ENCODE assay signal across 9 cellular contexts in genomic region chr18:55779711-55780590, GRCh38.
DNase-seq lines count a peak whose midpoint lies in the region; ATAC-seq, FAIRE-seq and TF ChIP-seq lines count a peak whose summit lies in the region.
"Had no signal": no experiment of that assay in that cellular context is flagged by ENCODE, and none has a peak within 500 bp of the region (broad histone marks: within the 10 kb centered on the region; RNA-seq: fewer than 3 reads in every experiment).

No MANE protein-coding gene starts in this region.

- no peak for TF ChIP-seq EP300 in A549 (IDR thresholded peaks at IDR 0.05)

- no peak for FAIRE-seq in A549 (lab: Jason Lieb, UNC)
- FAIRE-seq: endometrium had no signal

- H3K4me3 ChIP-seq in A549 (peak overlapping the region; percentile 44), SJCRH30 (peak overlapping the region; percentile 61), uterus (peak overlapping the region; percentile 30 to 58)

- H3K9me3 ChIP-seq in A549 (no peaks in the 10 kb centered on the region), SJCRH30 (replicated peaks) (no peaks in the 10 kb centered on the region), uterus (no peaks in the 10 kb centered on the region)

- ATAC-seq in A549, result peak in 1 of 2 experiments; percentile 53; a peak in 2 of 6 replicates
- peak; percentile 67 for ATAC-seq in esophagus mucosa
- ATAC-seq in HG03469 (IDR thresholded peaks at IDR 0.05; ENCODE audit: unreplicated experiment), result no peak
- no peak for ATAC-seq in GM19328 (IDR thresholded peaks at IDR 0.05; ENCODE audit: unreplicated experiment)

- POLR2A ChIA-PET in A549 (lab: Yijun Ruan, JAX), result interaction anchor here (0.7 kb wide), 1 partner anchor 843 kb away, joined by 4 read pairs; no protein-coding TSS in a partner anchor

- intact Hi-C loops in uterus (cut with DNase I; ENCODE audit: low total_unique reads), result no loop called here

- CTCF ChIA-PET in A549 (lab: Yijun Ruan, JAX), result interaction anchor here (0.8 to 1.6 kb wide), 2 partner anchors 17 to 364 kb away, joined by 3 to 4 read pairs; no protein-coding TSS in a partner anchor

- 58% methylated on average over 32 of the region's 88 CpGs for WGBS in A549 (ENCODE audit: missing lambda C conversion rate)

- no peaks in the 10 kb centered on the region for H3K36me3 ChIP-seq in SJCRH30
- H3K36me3 ChIP-seq in uterus, result no peaks in the 10 kb centered on the region

- peak overlapping the region; percentile 35 to 72; a peak in 2 of 6 replicates for H3K27ac ChIP-seq in A549
- H3K27ac ChIP-seq in SJCRH30, result peak overlapping the region; percentile 70
- peak overlapping the region; percentile 79 to 86 for H3K27ac ChIP-seq in uterus

- TF ChIP-seq RAD21 in A549 (conservative IDR thresholded peaks at IDR 0.05 in 1 of 2, IDR thresholded peaks at IDR 0.05 in 1 of 2), result 0 out of 5 replicates have a peak, but pooled peaks of 1 of the 2 experiments have one; percentile 14

- DNase-seq in A549 (ENCODE audit: low read depth in 1 of 2, low spot score in 1 of 2) (peak in 1 of 2 experiments; percentile 7), GM13976 (ENCODE audit: low spot score) (peak; percentile 31), SJCRH30 (peak; percentile 40 to 55), myocyte (ENCODE audit: low read depth) (peak; percentile 63), uterus (peak; percentile 25 to 47)

- H3K4me1 ChIP-seq in A549 (0 out of 3 replicates have a peak, but pooled peaks cover 3% of the 10 kb centered on the region), SJCRH30 (peaks cover 3% of the 10 kb centered on the region; the same call in 1 of the 2 replicates), uterus (no peaks in the 10 kb centered on the region)

- TF ChIP-seq POLR2A in A549 (IDR thresholded peaks at IDR 0.05; ENCODE audit: low read length) (no peak), uterus (IDR thresholded peaks at IDR 0.05) (no peak)

- peak overlapping the region; percentile 72 for H3K4me2 ChIP-seq in A549

- no peak for TF ChIP-seq CTCF in A549 (IDR thresholded peaks at IDR 0.05)
- TF ChIP-seq CTCF in GM13976 (IDR thresholded peaks at IDR 0.05; ENCODE audit: borderline replicate concordance, control extremely low read depth, extremely low read depth, insufficient read depth, missing control alignments), result no peak
- TF ChIP-seq CTCF in uterus (IDR thresholded peaks at IDR 0.05), result peak in 3 of 4 experiments; percentile 33 to 63 (median 54)

- in situ Hi-C loops in GM13976 (cut with MboI; ENCODE audit: low sequenced_read_pairs, unreplicated experiment), result loop anchor here (25.0 kb wide), 1 partner anchor 368 kb away; no protein-coding TSS in a partner anchor

- no peaks in the 10 kb centered on the region for H3K27me3 ChIP-seq in SJCRH30
- no peaks in the 10 kb centered on the region for H3K27me3 ChIP-seq in uterus

TF ChIP-seq in A549, 52 proteins besides CTCF, POLR2A, EP300 and RAD21:
- no peak for TF ChIP-seq TP53 (CRISPR knock-in tag; IDR thresholded peaks at IDR 0.05)
- TF ChIP-seq SMC3 (IDR thresholded peaks at IDR 0.05), result peak; percentile 13; the same call in 1 of the 3 replicates
- TF ChIP-seq ZSCAN20 (CRISPR knock-in tag; IDR thresholded peaks at IDR 0.05), result no peak
- TF ChIP-seq EHMT2 (IDR thresholded peaks at IDR 0.05; ENCODE audit: low read depth), result no peak
TF ChIP-seq in A549: peak in this region for 1.

Comparison
In these comparisons a context has a peak if more than half of its experiments do, and no peak if none do; other contexts are left out.
1. CTCF ChIP-seq: peak in uterus (3 of 4); none in A549 (single experiment) and GM13976 (single experiment).
2. Peak in every context shown above with its lines, with median percentiles within 50 percentile points of each other: H3K27ac ChIP-seq and H3K4me3 ChIP-seq.